1 cellular context compared by ENCODE assay signal in the genomic region with DNA sequence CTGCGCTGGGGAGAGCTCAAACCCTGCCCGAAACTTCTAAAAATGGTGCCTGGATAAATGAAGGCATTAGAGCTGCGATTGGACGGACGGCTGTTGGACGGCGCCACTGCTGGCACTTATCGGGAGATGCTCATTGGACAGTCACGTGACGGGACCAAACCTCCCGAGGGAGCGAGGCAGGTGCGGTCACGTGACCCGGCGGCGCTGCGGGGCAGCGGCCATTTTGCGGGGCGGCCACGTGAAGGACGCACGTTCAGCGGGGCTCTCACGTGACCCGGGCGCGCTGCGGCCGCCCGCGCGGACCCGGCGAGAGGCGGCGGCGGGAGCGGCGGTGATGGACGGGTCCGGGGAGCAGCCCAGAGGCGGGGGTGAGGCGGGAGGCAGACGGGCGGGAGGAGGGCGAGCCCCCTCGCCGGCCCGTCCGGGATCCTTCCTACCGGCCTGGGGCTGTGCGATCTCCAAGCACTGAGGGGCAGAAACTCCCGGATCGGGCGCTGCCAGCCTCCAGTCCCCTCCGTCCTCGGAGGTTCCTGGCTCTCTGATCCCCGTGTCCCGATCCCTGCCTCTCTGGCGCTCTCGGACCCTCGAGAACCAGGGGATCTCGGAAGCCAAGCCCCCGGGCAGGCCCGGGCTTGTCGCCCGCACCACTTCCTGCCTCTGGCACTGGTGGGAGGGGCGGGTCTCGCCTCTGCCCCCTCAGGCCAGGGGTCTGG.
TF ChIP-seq lines count a peak whose summit lies in the region.

TSS of gene BAX (plus strand) at position 281 of the 713 bp plus-strand sequence. CDS start at position 335, 54 bp downstream.

TF ChIP-seq in GM12878, 131 proteins besides CTCF, POLR2A, EP300 and RAD21 (continued from another document and continues in another):
- TF ChIP-seq, protein P1, sequence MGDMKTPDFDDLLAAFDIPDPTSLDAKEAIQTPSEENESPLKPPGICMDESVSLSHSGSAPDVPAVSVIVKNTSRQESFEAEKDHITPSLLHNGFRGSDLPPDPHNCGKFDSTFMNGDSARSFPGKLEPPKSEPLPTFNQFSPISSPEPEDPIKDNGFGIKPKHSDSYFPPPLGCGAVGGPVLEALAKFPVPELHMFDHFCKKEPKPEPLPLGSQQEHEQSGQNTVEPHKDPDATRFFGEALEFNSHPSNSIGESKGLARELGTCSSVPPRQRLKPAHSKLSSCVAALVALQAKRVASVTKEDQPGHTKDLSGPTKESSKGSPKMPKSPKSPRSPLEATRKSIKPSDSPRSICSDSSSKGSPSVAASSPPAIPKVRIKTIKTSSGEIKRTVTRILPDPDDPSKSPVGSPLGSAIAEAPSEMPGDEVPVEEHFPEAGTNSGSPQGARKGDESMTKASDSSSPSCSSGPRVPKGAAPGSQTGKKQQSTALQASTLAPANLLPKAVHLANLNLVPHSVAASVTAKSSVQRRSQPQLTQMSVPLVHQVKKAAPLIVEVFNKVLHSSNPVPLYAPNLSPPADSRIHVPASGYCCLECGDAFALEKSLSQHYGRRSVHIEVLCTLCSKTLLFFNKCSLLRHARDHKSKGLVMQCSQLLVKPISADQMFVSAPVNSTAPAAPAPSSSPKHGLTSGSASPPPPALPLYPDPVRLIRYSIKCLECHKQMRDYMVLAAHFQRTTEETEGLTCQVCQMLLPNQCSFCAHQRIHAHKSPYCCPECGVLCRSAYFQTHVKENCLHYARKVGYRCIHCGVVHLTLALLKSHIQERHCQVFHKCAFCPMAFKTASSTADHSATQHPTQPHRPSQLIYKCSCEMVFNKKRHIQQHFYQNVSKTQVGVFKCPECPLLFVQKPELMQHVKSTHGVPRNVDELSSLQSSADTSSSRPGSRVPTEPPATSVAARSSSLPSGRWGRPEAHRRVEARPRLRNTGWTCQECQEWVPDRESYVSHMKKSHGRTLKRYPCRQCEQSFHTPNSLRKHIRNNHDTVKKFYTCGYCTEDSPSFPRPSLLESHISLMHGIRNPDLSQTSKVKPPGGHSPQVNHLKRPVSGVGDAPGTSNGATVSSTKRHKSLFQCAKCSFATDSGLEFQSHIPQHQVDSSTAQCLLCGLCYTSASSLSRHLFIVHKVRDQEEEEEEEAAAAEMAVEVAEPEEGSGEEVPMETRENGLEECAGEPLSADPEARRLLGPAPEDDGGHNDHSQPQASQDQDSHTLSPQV (IDR thresholded peaks at IDR 0.05), result 0 out of 2 replicates have a peak, but pooled peaks have one; percentile 20
- TF ChIP-seq RELA (IDR thresholded peaks at IDR 0.05; ENCODE audit: borderline replicate concordance, partially characterized antibody), result peak; percentile 100
- no peak for TF ChIP-seq CBX5 (IDR thresholded peaks at IDR 0.05; ENCODE audit: low read depth)
- no peak for TF ChIP-seq NRF1 (conservative IDR thresholded peaks at IDR 0.05; ENCODE audit: low read depth, low read length)
- no peak for TF ChIP-seq SMC3 (IDR thresholded peaks at IDR 0.05; ENCODE audit: borderline replicate concordance, low read length)
- TF ChIP-seq ZSCAN29 (IDR thresholded peaks at IDR 0.05), result no peak
- TF ChIP-seq SUPT20H (IDR thresholded peaks at IDR 0.05; ENCODE audit: borderline replicate concordance, control insufficient read depth, low read depth, low read length), result no peak
- peak; percentile 83 for TF ChIP-seq GATAD2B (conservative IDR thresholded peaks at IDR 0.05; ENCODE audit: low read depth)
- TF ChIP-seq ATF2 (IDR thresholded peaks at IDR 0.05; ENCODE audit: low read length), result no peak
- TF ChIP-seq IKZF2 (IDR thresholded peaks at IDR 0.05), result peak in 1 of 2 experiments; percentile 62; a peak in 1 of 4 replicates
- TF ChIP-seq NBN (IDR thresholded peaks at IDR 0.05), result 0 out of 2 replicates have a peak, but pooled peaks have one; percentile 7
- no peak for TF ChIP-seq EED (IDR thresholded peaks at IDR 0.05; ENCODE audit: low read depth)
- TF ChIP-seq RB1 (IDR thresholded peaks at IDR 0.05; ENCODE audit: borderline replicate concordance), result no peak; the same call in 1 of the 2 replicates
- peak; percentile 100 for TF ChIP-seq YY1 (IDR thresholded peaks at IDR 0.05; ENCODE audit: low read depth, low read length)
- TF ChIP-seq BCL3 (IDR thresholded peaks at IDR 0.05; ENCODE audit: borderline replicate concordance, insufficient read depth, low read depth, low read length, poor library complexity, severe bottlenecking), result no peak
- 0 out of 2 replicates have a peak, but pooled peaks have one; percentile 43 for TF ChIP-seq PAX5 (IDR thresholded peaks at IDR 0.05; ENCODE audit: borderline replicate concordance, low read depth, low read length)
- peak; percentile 71; the same call in 1 of the 2 replicates for TF ChIP-seq ZNF207 (IDR thresholded peaks at IDR 0.05; ENCODE audit: borderline replicate concordance)
- TF ChIP-seq, protein P2, sequence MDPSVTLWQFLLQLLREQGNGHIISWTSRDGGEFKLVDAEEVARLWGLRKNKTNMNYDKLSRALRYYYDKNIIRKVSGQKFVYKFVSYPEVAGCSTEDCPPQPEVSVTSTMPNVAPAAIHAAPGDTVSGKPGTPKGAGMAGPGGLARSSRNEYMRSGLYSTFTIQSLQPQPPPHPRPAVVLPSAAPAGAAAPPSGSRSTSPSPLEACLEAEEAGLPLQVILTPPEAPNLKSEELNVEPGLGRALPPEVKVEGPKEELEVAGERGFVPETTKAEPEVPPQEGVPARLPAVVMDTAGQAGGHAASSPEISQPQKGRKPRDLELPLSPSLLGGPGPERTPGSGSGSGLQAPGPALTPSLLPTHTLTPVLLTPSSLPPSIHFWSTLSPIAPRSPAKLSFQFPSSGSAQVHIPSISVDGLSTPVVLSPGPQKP (IDR thresholded peaks at IDR 0.05; ENCODE audit: low read depth, low read length), result no peak
- TF ChIP-seq ZNF217 (IDR thresholded peaks at IDR 0.05), result no peak
- TF ChIP-seq CHD1 (IDR thresholded peaks at IDR 0.05; ENCODE audit: low read depth, low read length), result 0 out of 2 replicates have a peak, but pooled peaks have one; percentile 13
- TF ChIP-seq HDAC2 (IDR thresholded peaks at IDR 0.05), result no peak
- no peak for TF ChIP-seq ZBTB40 (IDR thresholded peaks at IDR 0.05; ENCODE audit: borderline replicate concordance)
- no peak for TF ChIP-seq MTA2 (IDR thresholded peaks at IDR 0.05; ENCODE audit: low read depth)
- TF ChIP-seq FOS (IDR thresholded peaks at IDR 0.05; ENCODE audit: borderline replicate concordance, extremely low read depth, insufficient read length), result peak; percentile 87
- peak; percentile 100 for TF ChIP-seq RAD51 (IDR thresholded peaks at IDR 0.05)
- no peak for TF ChIP-seq POLR2AphosphoS2 (IDR thresholded peaks at IDR 0.05; ENCODE audit: low read depth, low read length)
- TF ChIP-seq ZBTB33 (IDR thresholded peaks at IDR 0.05), result no peak
- TF ChIP-seq, protein P3, sequence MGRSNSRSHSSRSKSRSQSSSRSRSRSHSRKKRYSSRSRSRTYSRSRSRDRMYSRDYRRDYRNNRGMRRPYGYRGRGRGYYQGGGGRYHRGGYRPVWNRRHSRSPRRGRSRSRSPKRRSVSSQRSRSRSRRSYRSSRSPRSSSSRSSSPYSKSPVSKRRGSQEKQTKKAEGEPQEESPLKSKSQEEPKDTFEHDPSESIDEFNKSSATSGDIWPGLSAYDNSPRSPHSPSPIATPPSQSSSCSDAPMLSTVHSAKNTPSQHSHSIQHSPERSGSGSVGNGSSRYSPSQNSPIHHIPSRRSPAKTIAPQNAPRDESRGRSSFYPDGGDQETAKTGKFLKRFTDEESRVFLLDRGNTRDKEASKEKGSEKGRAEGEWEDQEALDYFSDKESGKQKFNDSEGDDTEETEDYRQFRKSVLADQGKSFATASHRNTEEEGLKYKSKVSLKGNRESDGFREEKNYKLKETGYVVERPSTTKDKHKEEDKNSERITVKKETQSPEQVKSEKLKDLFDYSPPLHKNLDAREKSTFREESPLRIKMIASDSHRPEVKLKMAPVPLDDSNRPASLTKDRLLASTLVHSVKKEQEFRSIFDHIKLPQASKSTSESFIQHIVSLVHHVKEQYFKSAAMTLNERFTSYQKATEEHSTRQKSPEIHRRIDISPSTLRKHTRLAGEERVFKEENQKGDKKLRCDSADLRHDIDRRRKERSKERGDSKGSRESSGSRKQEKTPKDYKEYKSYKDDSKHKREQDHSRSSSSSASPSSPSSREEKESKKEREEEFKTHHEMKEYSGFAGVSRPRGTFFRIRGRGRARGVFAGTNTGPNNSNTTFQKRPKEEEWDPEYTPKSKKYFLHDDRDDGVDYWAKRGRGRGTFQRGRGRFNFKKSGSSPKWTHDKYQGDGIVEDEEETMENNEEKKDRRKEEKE (IDR thresholded peaks at IDR 0.05), result no peak
- TF ChIP-seq POLR2AphosphoS5 (IDR thresholded peaks at IDR 0.05; ENCODE audit: low read length), result peak; percentile 81
- 0 out of 2 replicates have a peak, but pooled peaks have one; percentile 88 for TF ChIP-seq STAT1 (conservative IDR thresholded peaks at IDR 0.05)
- no peak for TF ChIP-seq RFX5 (IDR thresholded peaks at IDR 0.05; ENCODE audit: low read depth, low read length)
- peak; percentile 49 for TF ChIP-seq MXI1 (IDR thresholded peaks at IDR 0.05; ENCODE audit: low read depth, low read length)
- no peak for TF ChIP-seq CHD4 (IDR thresholded peaks at IDR 0.05)
- TF ChIP-seq SREBF1 (IDR thresholded peaks at IDR 0.05; ENCODE audit: low read length), result peak; percentile 70
- TF ChIP-seq TBL1XR1 (IDR thresholded peaks at IDR 0.05; ENCODE audit: low read depth, low read length), result peak; percentile 66; the same call in 1 of the 2 replicates
- TF ChIP-seq PKNOX1 (IDR thresholded peaks at IDR 0.05), result peak; percentile 72
- peak; percentile 96 to 100 for TF ChIP-seq BHLHE40 (IDR thresholded peaks at IDR 0.05; ENCODE audit: borderline replicate concordance in 1 of 2, low read depth in 2 of 2, low read length in 1 of 2)
- TF ChIP-seq PAX8 (IDR thresholded peaks at IDR 0.05), result no peak
- no peak for TF ChIP-seq FOXK2 (IDR thresholded peaks at IDR 0.05)
- TF ChIP-seq MAX (IDR thresholded peaks at IDR 0.05; ENCODE audit: low read depth, low read length), result peak; percentile 98
- TF ChIP-seq ZNF622 (IDR thresholded peaks at IDR 0.05), result no peak
